ENCODE assay signal across 23 cellular contexts in the genomic region with DNA sequence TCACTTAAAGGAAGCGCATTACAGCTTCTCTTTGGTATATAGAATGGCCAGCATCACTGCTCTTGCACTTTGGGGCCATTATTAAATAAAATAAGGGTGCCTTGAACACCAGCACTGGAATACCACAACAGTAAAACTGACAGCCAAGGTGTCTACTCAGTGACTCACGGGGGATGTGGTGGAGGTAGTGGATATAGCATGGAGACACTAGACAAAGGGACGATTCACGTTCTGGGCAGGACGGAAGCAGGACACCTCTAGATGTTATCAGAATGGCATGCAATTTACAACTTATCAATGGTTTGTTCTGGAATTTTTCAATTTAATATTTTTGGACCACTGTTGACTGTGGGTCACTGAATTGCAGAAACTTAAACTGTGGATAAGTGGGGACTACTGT. TPM values are rescaled to one million over a fixed set of nuclear protein-coding genes. Genes with fewer than 3 reads are reported as not detected.
DNase-seq lines count a peak whose midpoint lies in the region; ATAC-seq, FAIRE-seq and TF ChIP-seq lines count a peak whose summit lies in the region.
"Had no signal": no experiment of that assay in that cellular context is flagged by ENCODE, and none has a peak within 500 bp of the region (broad histone marks: within the 10 kb centered on the region; RNA-seq: fewer than 3 reads in every experiment).

No MANE protein-coding gene starts in this region.

- BruUV-seq in HepG2 (replicated peaks; lab: Mats Ljungman, UMichigan) (no TSS peak), HCT116 (replicated peaks; lab: Mats Ljungman, UMichigan) (no TSS peak), Caco-2 (replicated peaks; lab: Mats Ljungman, UMichigan) (no TSS peak)

- H4K20me1 ChIP-seq in HepG2 (ENCODE audit: insufficient read depth, low read length) (no peaks in the 10 kb centered on the region), HCT116 (ENCODE audit: insufficient read depth) (no peaks in the 10 kb centered on the region)

- no peaks in the 10 kb centered on the region for H3K9me3 Mint-ChIP-seq in Caco-2 (ENCODE audit: unreplicated experiment)
- H3K9me3 Mint-ChIP-seq: CD4-positive, CD25-positive, alpha-beta regulatory T cell; CD8-positive, alpha-beta memory T cell; IgD-negative memory B cell had no signal

- H3K36me3 ChIP-seq in HepG2 (replicated peaks in 1 of 2; ENCODE audit: control insufficient read depth in 1 of 2, insufficient read depth in 2 of 2, low read length in 2 of 2) (no peaks in the 10 kb centered on the region), right lobe of liver (no peaks in the 10 kb centered on the region), HCT116 (ENCODE audit: control insufficient read depth in 1 of 2, insufficient read depth in 2 of 2, low read length in 2 of 2) (no peaks in the 10 kb centered on the region), Caco-2 (ENCODE audit: control insufficient read depth, insufficient read depth, low read length) (no peaks in the 10 kb centered on the region)
- H3K36me3 ChIP-seq: BE2C had no signal

- CTCF ChIA-PET in HepG2 (lab: Yijun Ruan, JAX; ENCODE audit: low intra/inter-chr PET ratio, low total read pairs) (no interaction called here), HCT116 (lab: Charles Lee) (no interaction called here), Caco-2 (lab: Charles Lee) (no interaction called here)

- H3K27ac Mint-ChIP-seq in Caco-2 (ENCODE audit: unreplicated experiment), result no peak overlapping the region
- H3K27ac Mint-ChIP-seq: CD4-positive, CD25-positive, alpha-beta regulatory T cell; CD8-positive, alpha-beta memory T cell; IgD-negative memory B cell had no signal

- H3K27ac ChIP-seq in HepG2 (ENCODE audit: extremely low read length, insufficient read depth, low read length) (no peak overlapping the region), right lobe of liver (no peak overlapping the region), HCT116 (ENCODE audit: low read depth, low read length) (no peak overlapping the region)
- H3K27ac ChIP-seq: GM23248 had no signal

- DNase-seq in HepG2 (ENCODE audit: low spot score), result peak; percentile 36
- no peak for DNase-seq in right lobe of liver
- DNase-seq in HCT116 (ENCODE audit: low read depth, low spot score), result no peak
- peak; percentile 4 for DNase-seq in RPMI7951 (ENCODE audit: low read depth)
- DNase-seq in Caco-2, result no peak
- DNase-seq in activated CD8-positive, alpha-beta memory T cell treated with anti-CD3 and anti-CD28 coated beads, Interleukin-2, amount 50 U/mL, for 4 hours, result no peak
- DNase-seq: ACHN; BE2C; C1 segment of cervical spinal cord; CD4-positive, CD25-positive, alpha-beta regulatory T cell; CD8-positive, alpha-beta memory T cell; DMS53; DND-41; EL; GM23248; Karpas-422; KBM-7 had no signal

- no peaks in the 10 kb centered on the region for H3K36me3 Mint-ChIP-seq in Caco-2 (ENCODE audit: insufficient read depth, unreplicated experiment)
- H3K36me3 Mint-ChIP-seq: CD4-positive, CD25-positive, alpha-beta regulatory T cell; CD8-positive, alpha-beta memory T cell; IgD-negative memory B cell had no signal

- POLR2A ChIA-PET in HepG2 (lab: Yijun Ruan, JAX), result no interaction called here
- POLR2A ChIA-PET in HCT116 (lab: Charles Lee), result no interaction called here
- POLR2A ChIA-PET in Caco-2 (lab: Charles Lee), result no interaction called here

- TF ChIP-seq EP300 in HepG2 (IDR thresholded peaks at IDR 0.05; ENCODE audit: low read depth in 2 of 2, low read length in 2 of 2), result no peak
- no peak for TF ChIP-seq EP300 in HepG2 (CRISPR knock-in tag; IDR thresholded peaks at IDR 0.05; ENCODE audit: borderline replicate concordance)

- no peak overlapping the region for H3K9ac ChIP-seq in HepG2 (ENCODE audit: insufficient read depth, low read depth, low read length)
- H3K9ac ChIP-seq in HCT116 (ENCODE audit: low read length), result no peak overlapping the region
- H3K9ac ChIP-seq: GM23248 had no signal

- H3K4me2 ChIP-seq in HepG2 (ENCODE audit: low read depth, low read length) (no peak overlapping the region), HCT116 (ENCODE audit: low read length) (no peak overlapping the region)

- H3K79me2 ChIP-seq in HepG2 (ENCODE audit: insufficient read depth, low read length) (no peaks in the 10 kb centered on the region), HCT116 (ENCODE audit: insufficient read depth, low read length) (no peaks in the 10 kb centered on the region)

- TF ChIP-seq RAD21 in HepG2 (CRISPR knock-in tag; IDR thresholded peaks at IDR 0.05) (no peak), HCT116 (IDR thresholded peaks at IDR 0.05; ENCODE audit: low read depth) (no peak)

- 8% methylated on average over 5 of the region's 5 CpGs for WGBS in HepG2 (ENCODE audit: low lambda C conversion rate)
- 91% methylated on average over 5 of the region's 5 CpGs for WGBS in right lobe of liver (ENCODE audit: insufficient coverage, low coverage, low lambda C conversion rate, missing lambda C conversion rate)

- H3K4me3 ChIP-seq in HepG2 (replicated peaks in 1 of 3; ENCODE audit: insufficient read depth in 1 of 3, low read depth in 2 of 3, low read length in 3 of 3), result no peak overlapping the region
- H3K4me3 ChIP-seq in right lobe of liver, result no peak overlapping the region
- H3K4me3 ChIP-seq in HCT116 (replicated peaks in 1 of 2; ENCODE audit: low read depth in 1 of 2, low read length in 2 of 2), result no peak overlapping the region
- no peak overlapping the region for H3K4me3 ChIP-seq in Caco-2 (ENCODE audit: low read depth, low read length)
- H3K4me3 ChIP-seq: GM23248 had no signal

- ATAC-seq in HepG2 (0 out of 3 replicates have a peak, but pooled peaks have one; percentile 36), right lobe of liver (no peak), HCT116 (peak; percentile 59), HG03039 (IDR thresholded peaks at IDR 0.05; ENCODE audit: unreplicated experiment) (no peak)

- H3K9me3 ChIP-seq in HepG2 (ENCODE audit: low read length) (no peaks in the 10 kb centered on the region), right lobe of liver (no peaks in the 10 kb centered on the region), HCT116 (ENCODE audit: control insufficient read depth in 1 of 2, insufficient read depth in 1 of 2, low read depth in 1 of 2, low read length in 2 of 2) (no peaks in the 10 kb centered on the region), Caco-2 (no peaks in the 10 kb centered on the region)
- H3K9me3 ChIP-seq: BE2C had no signal

- H2AFZ ChIP-seq in HepG2 (ENCODE audit: low read length) (no peak overlapping the region), HCT116 (ENCODE audit: low read depth, low read length, poor library complexity, severe bottlenecking) (no peak overlapping the region)
- H2AFZ ChIP-seq: GM23248 had no signal

- no peaks in the 10 kb centered on the region for H3K27me3 Mint-ChIP-seq in Caco-2 (ENCODE audit: insufficient read depth, unreplicated experiment)

- H3K4me1 Mint-ChIP-seq in Caco-2 (ENCODE audit: low read depth, unreplicated experiment), result no peaks in the 10 kb centered on the region
- H3K4me1 Mint-ChIP-seq: CD4-positive, CD25-positive, alpha-beta regulatory T cell had no signal

- FAIRE-seq in HepG2 (lab: Jason Lieb, UNC), result no peak
- FAIRE-seq: A204.1, G401.6, GM12891, HTR-8/SVneo had no signal

- peaks cover 8% of the 10 kb centered on the region for H3K4me1 ChIP-seq in HepG2 (ENCODE audit: insufficient read depth, low read length)
- peaks cover 0 to 20% (median 0%) of the 10 kb centered on the region in 4 donors for H3K4me1 ChIP-seq in right lobe of liver
- H3K4me1 ChIP-seq in HCT116 (ENCODE audit: control insufficient read depth in 1 of 2, insufficient read depth in 2 of 2, low read length in 2 of 2), result no peaks in the 10 kb centered on the region
- H3K4me1 ChIP-seq in Caco-2, result no peaks in the 10 kb centered on the region

- H3K27me3 ChIP-seq in HepG2 (ENCODE audit: control insufficient read depth in 1 of 2, insufficient read depth in 2 of 2, low read length in 2 of 2), result peaks cover 5 to 48% of the 10 kb centered on the region in 2 experiments; a peak in 4 of 5 replicates
- no peaks in the 10 kb centered on the region for H3K27me3 ChIP-seq in right lobe of liver
- H3K27me3 ChIP-seq in HCT116 (ENCODE audit: insufficient read depth, low read length), result no peaks in the 10 kb centered on the region
- no peaks in the 10 kb centered on the region for H3K27me3 ChIP-seq in Caco-2 (replicated peaks; ENCODE audit: control insufficient read depth, insufficient read depth, low read length)

- no peaks in the 10 kb centered on the region for H3K9me2 ChIP-seq in HCT116 (ENCODE audit: insufficient read depth)

- in situ Hi-C loops in HepG2 (cut with HindIII; ENCODE audit: extremely low pct_ligation_motif_present, low pct_unique_long_range_greater_than_20kb), result no loop called here

- RAD21 ChIA-PET in HCT116 (lab: Charles Lee; ENCODE audit: low non-redundant PET in 1 of 2, low total read pairs in 2 of 2, uncharacterized antibody in 2 of 2, unreplicated experiment in 2 of 2), result no interaction called here

- intact Hi-C loops in HepG2 (cut with micrococcal nuclease; ENCODE audit: unreplicated experiment), result no loop called here
- intact Hi-C loops in right lobe of liver (cut with DNase I), result no loop called here
- intact Hi-C loops in HCT116 (cut with micrococcal nuclease), result no loop called here
- intact Hi-C loops in Caco-2 (cut with micrococcal nuclease; ENCODE audit: unreplicated experiment), result no loop called here

- no peak for TF ChIP-seq POLR2A in HepG2 (IDR thresholded peaks at IDR 0.05; ENCODE audit: insufficient read depth in 1 of 2, low read depth in 2 of 2, low read length in 2 of 2)
- TF ChIP-seq POLR2A in right lobe of liver (IDR thresholded peaks at IDR 0.05), result no peak
- no peak for TF ChIP-seq POLR2A in HCT116 (IDR thresholded peaks at IDR 0.05; ENCODE audit: borderline replicate concordance, extremely low read depth, insufficient read depth, insufficient read length)

- TF ChIP-seq CTCF in HepG2 (CRISPR knock-in tag; IDR thresholded peaks at IDR 0.05) (no peak), right lobe of liver (IDR thresholded peaks at IDR 0.05) (no peak), HCT116 (IDR thresholded peaks at IDR 0.05 in 2 of 3, conservative IDR thresholded peaks at IDR 0.05 in 1 of 3; ENCODE audit: borderline replicate concordance in 1 of 3, insufficient read depth in 1 of 3, low read depth in 2 of 3, low read length in 2 of 3) (no peak), Caco-2 (IDR thresholded peaks at IDR 0.05; ENCODE audit: insufficient read depth in 1 of 2, low read depth in 1 of 2, low read length in 1 of 2, severe bottlenecking in 1 of 2, unreplicated experiment in 1 of 2) (no peak)

- H3K4me3 Mint-ChIP-seq in Caco-2 (ENCODE audit: unreplicated experiment), result no peak overlapping the region
- H3K4me3 Mint-ChIP-seq: CD4-positive, CD25-positive, alpha-beta regulatory T cell; CD8-positive, alpha-beta memory T cell; IgD-negative memory B cell had no signal

RNA-seq across cellular contexts. Expression of a gene that starts 32.9 kb away (rescaled TPM):
- total RNA-seq in HepG2 (2016; rRNA removed; fragmentation: Illumina TruSeq; extraction: Trizol), result not detected in 2 replicates
- not detected in 2 replicates for total RNA-seq in HepG2 (2016; cell fraction: cytosol; rRNA removed; fragmentation: Illumina TruSeq; extraction: Trizol; ENCODE audit: low read depth)
- not detected in 2 replicates for total RNA-seq in HepG2 (2016; cell fraction: insoluble cytoplasmic fraction; rRNA removed; fragmentation: Illumina TruSeq; extraction: Trizol)
- total RNA-seq in HepG2 (2016; cell fraction: membrane; rRNA removed; fragmentation: Illumina TruSeq; extraction: Trizol), result 0.19 TPM in 1 of 2 replicates, not detected in the other
- total RNA-seq in HepG2 (2016; cell fraction: nucleus; rRNA removed; fragmentation: Illumina TruSeq; extraction: Trizol), result not detected in 2 replicates
- polyA plus RNA-seq in HepG2 (2011; rRNA removed), result 0.07 and 0.16 TPM in 2 replicates
- polyA plus RNA-seq in HepG2 (2011; cell fraction: cytosol; rRNA removed), result 0.06 and 0.07 TPM in 2 replicates
- 0.17 TPM in 1 of 2 replicates, not detected in the other for polyA plus RNA-seq in HepG2 (2011; cell fraction: nucleus; rRNA removed)
- polyA plus RNA-seq in HepG2 (2012), result 0.39 and 0.45 TPM in 2 replicates
- polyA plus RNA-seq in HepG2 (2016; cell fraction: cytosol; fragmentation: Illumina TruSeq; extraction: Trizol; ENCODE audit: low read depth), result not detected in 2 replicates
- not detected in 2 replicates for polyA plus RNA-seq in HepG2 (2016; cell fraction: insoluble cytoplasmic fraction; fragmentation: Illumina TruSeq; extraction: Trizol; ENCODE audit: low read depth)
- not detected in 2 replicates for polyA plus RNA-seq in HepG2 (2016; cell fraction: membrane; fragmentation: Illumina TruSeq; extraction: Trizol; ENCODE audit: low read depth)
- polyA plus RNA-seq in HepG2 (2016; cell fraction: nucleus; fragmentation: Illumina TruSeq; extraction: Trizol; ENCODE audit: insufficient read depth, low read depth), result not detected in 2 replicates
- 36.7 TPM in 1 of 2 replicates, not detected in the other for polyA minus RNA-seq in HepG2 (2011; rRNA and poly(A)+ RNA removed; ENCODE audit: low replicate concordance)
- 0.30 TPM in 1 of 2 replicates, not detected in the other for polyA minus RNA-seq in HepG2 (2011; cell fraction: cytosol; rRNA and poly(A)+ RNA removed)
- polyA minus RNA-seq in HepG2 (2011; cell fraction: nucleus; rRNA and poly(A)+ RNA removed), result 0.99 and 1.0 TPM in 2 replicates
- total RNA-seq in right lobe of liver, result 1 to 10 TPM; 1.2 to 5.4 (median 2.4) TPM
- total RNA-seq in HCT116 (2021; ENCODE audit: unreplicated experiment), result 0.17 TPM
- polyA plus RNA-seq in HCT116 (2012), result 0.36 and 0.57 TPM in 2 replicates
- total RNA-seq in RPMI7951 (2014; rRNA removed; shearing (Covaris generic)), result not detected in 2 replicates
- total RNA-seq in Caco-2 (2022), result 0.86 and 1.9 TPM in 2 replicates
- total RNA-seq: CD4-positive, CD25-positive, alpha-beta regulatory T cell; CD8-positive, alpha-beta memory T cell; GM23248 had no signal
- polyA plus RNA-seq: IgD-negative memory B cell had no signal

Comparison
In these comparisons a context has a peak if more than half of its experiments do, and no peak if none do; other contexts are left out.
1. ATAC-seq: peak in HepG2 (single experiment) and HCT116 (single experiment); none in right lobe of liver (0 of 4) and HG03039 (single experiment).
2. DNase-seq: peak in HepG2 (single experiment) and RPMI7951 (single experiment); none in right lobe of liver (0 of 3), HCT116 (single experiment), Caco-2 (0 of 2) and activated CD8-positive, alpha-beta memory T cell treated with anti-CD3 and anti-CD28 coated beads, Interleukin-2, amount 50 U/mL, for 4 hours (single experiment).